ENCODE assay signal across 1 cellular context in the genomic region with DNA sequence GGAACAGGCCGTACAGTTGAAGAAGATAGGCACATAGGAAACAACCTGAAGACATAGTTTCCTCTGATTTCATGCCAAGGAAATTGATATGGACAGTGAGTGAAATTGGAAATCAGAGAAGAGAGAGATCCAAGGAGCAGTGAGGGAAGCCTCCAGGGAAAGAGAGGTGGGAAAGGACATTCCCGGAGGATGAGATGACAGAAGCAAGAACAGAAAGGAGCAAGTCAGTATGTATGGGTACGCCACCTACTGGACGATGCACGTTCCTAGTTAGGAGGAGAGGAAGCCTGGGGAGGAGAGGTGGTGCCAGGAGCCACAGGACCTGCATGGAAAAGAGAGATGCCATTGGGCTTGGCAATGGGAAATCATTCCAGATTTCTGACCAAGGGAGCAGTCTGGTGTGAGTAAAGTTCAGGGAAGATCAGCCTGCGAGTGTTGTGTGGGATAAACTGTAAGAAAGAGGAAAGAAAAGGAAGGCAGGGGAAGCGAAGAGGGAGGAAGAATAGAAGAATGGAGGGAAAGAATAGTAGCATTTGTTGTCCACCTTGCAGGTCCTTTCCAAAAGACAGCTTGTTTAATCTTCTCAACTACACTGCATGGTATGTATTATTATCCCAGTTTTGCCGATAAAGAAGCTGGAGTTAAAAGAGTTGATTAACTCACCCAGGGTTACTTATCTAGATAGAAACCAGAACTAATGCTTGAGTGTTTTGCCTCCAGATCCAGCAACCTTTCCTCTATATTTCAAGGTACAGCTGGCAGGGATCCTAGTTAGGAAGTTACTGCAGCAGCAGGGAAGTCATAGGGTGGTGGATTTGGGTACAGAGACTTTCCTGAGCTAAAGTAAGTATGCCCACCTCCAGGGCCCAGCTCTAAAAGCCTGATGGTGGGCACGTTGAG.
A peak's percentile ranks its signal among the peaks of the same experiment; 100 is the strongest.
TF ChIP-seq lines count a peak whose summit lies in the region.

No MANE protein-coding gene starts in this region.

TF ChIP-seq in GM23338, 12 proteins besides CTCF, POLR2A, EP300 and RAD21:
- TF ChIP-seq, protein P1, sequence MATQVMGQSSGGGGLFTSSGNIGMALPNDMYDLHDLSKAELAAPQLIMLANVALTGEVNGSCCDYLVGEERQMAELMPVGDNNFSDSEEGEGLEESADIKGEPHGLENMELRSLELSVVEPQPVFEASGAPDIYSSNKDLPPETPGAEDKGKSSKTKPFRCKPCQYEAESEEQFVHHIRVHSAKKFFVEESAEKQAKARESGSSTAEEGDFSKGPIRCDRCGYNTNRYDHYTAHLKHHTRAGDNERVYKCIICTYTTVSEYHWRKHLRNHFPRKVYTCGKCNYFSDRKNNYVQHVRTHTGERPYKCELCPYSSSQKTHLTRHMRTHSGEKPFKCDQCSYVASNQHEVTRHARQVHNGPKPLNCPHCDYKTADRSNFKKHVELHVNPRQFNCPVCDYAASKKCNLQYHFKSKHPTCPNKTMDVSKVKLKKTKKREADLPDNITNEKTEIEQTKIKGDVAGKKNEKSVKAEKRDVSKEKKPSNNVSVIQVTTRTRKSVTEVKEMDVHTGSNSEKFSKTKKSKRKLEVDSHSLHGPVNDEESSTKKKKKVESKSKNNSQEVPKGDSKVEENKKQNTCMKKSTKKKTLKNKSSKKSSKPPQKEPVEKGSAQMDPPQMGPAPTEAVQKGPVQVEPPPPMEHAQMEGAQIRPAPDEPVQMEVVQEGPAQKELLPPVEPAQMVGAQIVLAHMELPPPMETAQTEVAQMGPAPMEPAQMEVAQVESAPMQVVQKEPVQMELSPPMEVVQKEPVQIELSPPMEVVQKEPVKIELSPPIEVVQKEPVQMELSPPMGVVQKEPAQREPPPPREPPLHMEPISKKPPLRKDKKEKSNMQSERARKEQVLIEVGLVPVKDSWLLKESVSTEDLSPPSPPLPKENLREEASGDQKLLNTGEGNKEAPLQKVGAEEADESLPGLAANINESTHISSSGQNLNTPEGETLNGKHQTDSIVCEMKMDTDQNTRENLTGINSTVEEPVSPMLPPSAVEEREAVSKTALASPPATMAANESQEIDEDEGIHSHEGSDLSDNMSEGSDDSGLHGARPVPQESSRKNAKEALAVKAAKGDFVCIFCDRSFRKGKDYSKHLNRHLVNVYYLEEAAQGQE (IDR thresholded peaks at IDR 0.05; ENCODE audit: unreplicated experiment), result no peak
- TF ChIP-seq ZNF114 (CRISPR knock-in tag; IDR thresholded peaks at IDR 0.05), result no peak
- no peak for TF ChIP-seq CREB1 (CRISPR knock-in tag; IDR thresholded peaks at IDR 0.05; ENCODE audit: low read depth)
- TF ChIP-seq, protein P2, sequence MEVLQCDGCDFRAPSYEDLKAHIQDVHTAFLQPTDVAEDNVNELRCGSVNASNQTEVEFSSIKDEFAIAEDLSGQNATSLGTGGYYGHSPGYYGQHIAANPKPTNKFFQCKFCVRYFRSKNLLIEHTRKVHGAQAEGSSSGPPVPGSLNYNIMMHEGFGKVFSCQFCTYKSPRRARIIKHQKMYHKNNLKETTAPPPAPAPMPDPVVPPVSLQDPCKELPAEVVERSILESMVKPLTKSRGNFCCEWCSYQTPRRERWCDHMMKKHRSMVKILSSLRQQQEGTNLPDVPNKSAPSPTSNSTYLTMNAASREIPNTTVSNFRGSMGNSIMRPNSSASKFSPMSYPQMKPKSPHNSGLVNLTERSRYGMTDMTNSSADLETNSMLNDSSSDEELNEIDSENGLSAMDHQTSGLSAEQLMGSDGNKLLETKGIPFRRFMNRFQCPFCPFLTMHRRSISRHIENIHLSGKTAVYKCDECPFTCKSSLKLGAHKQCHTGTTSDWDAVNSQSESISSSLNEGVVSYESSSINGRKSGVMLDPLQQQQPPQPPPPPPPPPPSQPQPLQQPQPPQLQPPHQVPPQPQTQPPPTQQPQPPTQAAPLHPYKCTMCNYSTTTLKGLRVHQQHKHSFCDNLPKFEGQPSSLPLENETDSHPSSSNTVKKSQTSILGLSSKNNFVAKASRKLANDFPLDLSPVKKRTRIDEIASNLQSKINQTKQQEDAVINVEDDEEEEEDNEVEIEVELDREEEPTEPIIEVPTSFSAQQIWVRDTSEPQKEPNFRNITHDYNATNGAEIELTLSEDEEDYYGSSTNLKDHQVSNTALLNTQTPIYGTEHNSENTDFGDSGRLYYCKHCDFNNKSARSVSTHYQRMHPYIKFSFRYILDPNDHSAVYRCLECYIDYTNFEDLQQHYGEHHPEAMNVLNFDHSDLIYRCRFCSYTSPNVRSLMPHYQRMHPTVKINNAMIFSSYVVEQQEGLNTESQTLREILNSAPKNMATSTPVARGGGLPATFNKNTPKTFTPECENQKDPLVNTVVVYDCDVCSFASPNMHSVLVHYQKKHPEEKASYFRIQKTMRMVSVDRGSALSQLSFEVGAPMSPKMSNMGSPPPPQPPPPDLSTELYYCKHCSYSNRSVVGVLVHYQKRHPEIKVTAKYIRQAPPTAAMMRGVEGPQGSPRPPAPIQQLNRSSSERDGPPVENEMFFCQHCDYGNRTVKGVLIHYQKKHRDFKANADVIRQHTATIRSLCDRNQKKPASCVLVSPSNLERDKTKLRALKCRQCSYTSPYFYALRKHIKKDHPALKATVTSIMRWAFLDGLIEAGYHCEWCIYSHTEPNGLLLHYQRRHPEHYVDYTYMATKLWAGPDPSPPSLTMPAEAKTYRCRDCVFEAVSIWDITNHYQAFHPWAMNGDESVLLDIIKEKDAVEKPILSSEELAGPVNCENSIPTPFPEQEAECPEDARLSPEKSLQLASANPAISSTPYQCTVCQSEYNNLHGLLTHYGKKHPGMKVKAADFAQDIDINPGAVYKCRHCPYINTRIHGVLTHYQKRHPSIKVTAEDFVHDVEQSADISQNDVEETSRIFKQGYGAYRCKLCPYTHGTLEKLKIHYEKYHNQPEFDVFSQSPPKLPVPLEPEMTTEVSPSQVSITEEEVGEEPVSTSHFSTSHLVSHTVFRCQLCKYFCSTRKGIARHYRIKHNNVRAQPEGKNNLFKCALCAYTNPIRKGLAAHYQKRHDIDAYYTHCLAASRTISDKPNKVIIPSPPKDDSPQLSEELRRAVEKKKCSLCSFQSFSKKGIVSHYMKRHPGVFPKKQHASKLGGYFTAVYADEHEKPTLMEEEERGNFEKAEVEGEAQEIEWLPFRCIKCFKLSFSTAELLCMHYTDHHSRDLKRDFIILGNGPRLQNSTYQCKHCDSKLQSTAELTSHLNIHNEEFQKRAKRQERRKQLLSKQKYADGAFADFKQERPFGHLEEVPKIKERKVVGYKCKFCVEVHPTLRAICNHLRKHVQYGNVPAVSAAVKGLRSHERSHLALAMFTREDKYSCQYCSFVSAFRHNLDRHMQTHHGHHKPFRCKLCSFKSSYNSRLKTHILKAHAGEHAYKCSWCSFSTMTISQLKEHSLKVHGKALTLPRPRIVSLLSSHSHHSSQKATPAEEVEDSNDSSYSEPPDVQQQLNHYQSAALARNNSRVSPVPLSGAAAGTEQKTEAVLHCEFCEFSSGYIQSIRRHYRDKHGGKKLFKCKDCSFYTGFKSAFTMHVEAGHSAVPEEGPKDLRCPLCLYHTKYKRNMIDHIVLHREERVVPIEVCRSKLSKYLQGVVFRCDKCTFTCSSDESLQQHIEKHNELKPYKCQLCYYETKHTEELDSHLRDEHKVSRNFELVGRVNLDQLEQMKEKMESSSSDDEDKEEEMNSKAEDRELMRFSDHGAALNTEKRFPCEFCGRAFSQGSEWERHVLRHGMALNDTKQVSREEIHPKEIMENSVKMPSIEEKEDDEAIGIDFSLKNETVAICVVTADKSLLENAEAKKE (CRISPR knock-in tag; IDR thresholded peaks at IDR 0.05), result peak; percentile 69
- TF ChIP-seq POLR2AphosphoS5 (IDR thresholded peaks at IDR 0.05; ENCODE audit: low read depth), result no peak
- TF ChIP-seq NANOG (IDR thresholded peaks at IDR 0.05; ENCODE audit: borderline replicate concordance), result no peak
- TF ChIP-seq EZH2 (IDR thresholded peaks at IDR 0.05; ENCODE audit: low read depth, unreplicated experiment), result no peak
- TF ChIP-seq JUNB (IDR thresholded peaks at IDR 0.05; ENCODE audit: unreplicated experiment), result no peak
- TF ChIP-seq EZH2phosphoT487 (IDR thresholded peaks at IDR 0.05; ENCODE audit: unreplicated experiment), result no peak
